8 cellular contexts compared by ENCODE assay signal in the genomic region with DNA sequence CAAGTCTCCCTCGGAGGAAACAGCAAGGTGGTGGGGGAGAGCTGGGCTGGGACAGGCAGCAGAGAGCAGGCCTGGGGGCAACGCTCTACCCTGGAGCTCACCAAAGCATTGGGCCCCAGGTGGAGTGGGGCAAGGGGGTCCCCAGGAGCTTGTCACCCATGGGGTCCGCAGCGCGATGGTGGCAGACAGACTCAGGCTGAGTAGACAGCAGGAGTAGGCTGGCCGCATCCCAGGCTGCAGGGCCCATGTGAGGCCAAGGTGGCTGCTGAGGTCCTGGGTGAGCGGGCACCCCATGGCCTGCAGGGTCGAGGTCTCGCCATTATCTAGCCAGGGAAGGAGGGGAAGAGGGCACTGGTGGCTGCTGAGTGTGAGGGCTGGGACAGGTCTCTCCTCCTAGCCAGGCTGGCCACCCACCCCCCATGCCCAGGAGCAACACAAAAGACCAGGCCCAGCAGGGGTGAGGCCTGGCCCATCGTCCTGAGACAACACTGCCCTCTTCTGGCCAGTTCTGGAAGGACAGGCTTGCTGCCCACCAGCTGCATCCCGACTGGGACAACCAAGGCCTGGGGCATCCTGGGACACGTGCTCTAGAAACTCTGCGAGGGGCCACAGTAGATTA. TPM values are rescaled to one million over a fixed set of nuclear protein-coding genes. Genes with fewer than 3 reads are reported as not detected.
DNase-seq lines count a peak whose midpoint lies in the region; ATAC-seq, FAIRE-seq and TF ChIP-seq lines count a peak whose summit lies in the region.

No MANE protein-coding gene starts in this region.

- TF ChIP-seq POLR2A in H1 (IDR thresholded peaks at IDR 0.05; ENCODE audit: control extremely low read depth in 1 of 2, low read depth in 2 of 2, low read length in 2 of 2) = no peak

- no peak overlapping the region for H3K23ac ChIP-seq in H1 (ENCODE audit: insufficient read length)

- FAIRE-seq in H1 (lab: Jason Lieb, UNC) = peak; percentile 74

- H2BK5ac ChIP-seq in H1 (ENCODE audit: low read depth, low read length) = peak overlapping the region; percentile 68; the same call in 1 of the 2 replicates

- H3K27ac ChIP-seq in H1 (ENCODE audit: low read depth, low read length) = 0 out of 2 replicates have a peak overlapping the region, but pooled peaks have one; percentile 1

- peak; percentile 90 to 95 for TF ChIP-seq RAD21 in H1 (IDR thresholded peaks at IDR 0.05 in 1 of 2, conservative IDR thresholded peaks at IDR 0.05 in 1 of 2; ENCODE audit: low read depth in 2 of 2, low read length in 2 of 2)

- no peak overlapping the region for H3K4ac ChIP-seq in H1 (replicated peaks; ENCODE audit: insufficient read length, low read depth, low read length)

- no peak overlapping the region for H3K4me2 ChIP-seq in H1 (ENCODE audit: insufficient read depth in 1 of 2, low read depth in 2 of 2, low read length in 2 of 2)

- H3K79me1 ChIP-seq in H1 (ENCODE audit: low read depth, low read length) = no peaks in the 10 kb centered on the region

- TF ChIP-seq CTCF in BJ (IDR thresholded peaks at IDR 0.05; ENCODE audit: insufficient read depth, low read depth, low read length) = peak; percentile 96
- TF ChIP-seq CTCF in H1 (IDR thresholded peaks at IDR 0.05; ENCODE audit: control extremely low read depth in 1 of 3, insufficient read depth in 1 of 3, low read depth in 1 of 3, low read length in 3 of 3) = peak; percentile 93 to 99 (median 95)
- peak; percentile 91 for TF ChIP-seq CTCF in mucosa of descending colon (IDR thresholded peaks at IDR 0.05)

- H3K23me2 ChIP-seq in H1 (ENCODE audit: low read depth, low read length) = no peaks in the 10 kb centered on the region

- CTCF ChIA-PET in BJ (lab: Yijun Ruan, JAX) = interaction anchor here (0.6 to 19.0 kb wide), 36 partner anchors 10 to 614 kb away, joined by 3 to 405 read pairs (median 4); partner anchors contain the start of gene SLC7A10
- CTCF ChIA-PET in H1 (lab: Charles Lee; ENCODE audit: partially characterized antibody) = interaction anchor here (0.5 to 24.5 kb wide), 36 partner anchors 9 to 371 kb away, joined by 3 to 426 read pairs (median 4); no protein-coding TSS in a partner anchor

- H3K18ac ChIP-seq in H1 (ENCODE audit: extremely low read depth, low read length) = peak overlapping the region; percentile 71; the same call in 1 of the 2 replicates

- H4K8ac ChIP-seq in H1 (ENCODE audit: extremely low read depth, insufficient read depth, low read length) = peak overlapping the region; percentile 89; the same call in 1 of the 2 replicates

- H3K56ac ChIP-seq in H1 (replicated peaks; ENCODE audit: insufficient read length, low read depth, low read length) = no peak overlapping the region

- no peak for TF ChIP-seq EP300 in H1 (IDR thresholded peaks at IDR 0.05; ENCODE audit: borderline replicate concordance in 1 of 2, low read depth in 2 of 2, low read length in 2 of 2)

- H3K79me2 ChIP-seq in H1 (ENCODE audit: control insufficient read depth in 1 of 2, insufficient read depth in 2 of 2, low read length in 2 of 2) = no peaks in the 10 kb centered on the region

- H4K91ac ChIP-seq in H1 (replicated peaks; ENCODE audit: insufficient read length, low read length) = no peak overlapping the region

- H2BK120ac ChIP-seq in H1 (replicated peaks; ENCODE audit: low read depth, low read length) = no peak overlapping the region

- H2BK12ac ChIP-seq in H1 (ENCODE audit: low read depth, low read length) = peak overlapping the region; percentile 56; the same call in 1 of the 2 replicates

- H2AFZ ChIP-seq in H1 (ENCODE audit: low read length) = no peak overlapping the region

- no peak overlapping the region for H3K9ac ChIP-seq in H1 (replicated peaks in 1 of 4; ENCODE audit: extremely low read depth in 1 of 4, low read depth in 3 of 4, low read length in 3 of 4)

- H4K5ac ChIP-seq in H1 (ENCODE audit: insufficient read length, low read depth, low read length) = no peak overlapping the region

- H3K9me3 ChIP-seq in H1 (ENCODE audit: insufficient read depth in 2 of 2, low read depth in 1 of 2, low read length in 1 of 2) = no peaks in the 10 kb centered on the region
- H3K9me3 ChIP-seq in mucosa of descending colon = no peaks in the 10 kb centered on the region

- H3K4me3 ChIP-seq in BJ (ENCODE audit: low read depth, low read length) (no peak overlapping the region), H1 (ENCODE audit: extremely low read depth in 1 of 4, insufficient read depth in 2 of 4, low read depth in 3 of 4, low read length in 4 of 4) (no peak overlapping the region), mucosa of descending colon (no peak overlapping the region)

- H2AK5ac ChIP-seq in H1 (ENCODE audit: low read depth, low read length) = no peak overlapping the region; the same call in 1 of the 2 replicates

- H3K14ac ChIP-seq in H1 (ENCODE audit: insufficient read length) = no peak overlapping the region

- ATAC-seq in mucosa of descending colon = peak; percentile 83
- no peak for ATAC-seq in GM19328 (IDR thresholded peaks at IDR 0.05; ENCODE audit: unreplicated experiment)

- H3K4me1 ChIP-seq in H1 (replicated peaks in 1 of 4; ENCODE audit: control insufficient read depth in 3 of 4, insufficient read depth in 4 of 4, low read length in 3 of 4) (peaks cover 0 to 6% (median 5%) of the 10 kb centered on the region in 4 experiments; a peak in 5 of 7 replicates), mucosa of descending colon (ENCODE audit: low read depth) (no peaks in the 10 kb centered on the region)

- peaks cover under 1 to 10% of the 10 kb centered on the region in 2 experiments for H4K20me1 ChIP-seq in H1 (replicated peaks in 1 of 2; ENCODE audit: control insufficient read depth in 1 of 2, insufficient read depth in 2 of 2, low read length in 2 of 2)

- H2BK15ac ChIP-seq in H1 (ENCODE audit: low read length) = 0 out of 2 replicates have a peak overlapping the region, but pooled peaks have one; percentile 46

- 57% methylated on average over 13 of the region's 13 CpGs; no CpG with 5 or more reads in 1 of the 2 experiments for WGBS in H1 (ENCODE audit: extremely low coverage in 1 of 2, insufficient coverage in 1 of 2, insufficient read length in 1 of 2, insufficient replicate concordance in 2 of 2, low coverage in 1 of 2, low lambda C conversion rate in 2 of 2, missing lambda C conversion rate in 1 of 2), 2 experiments

- H3K36me3 ChIP-seq in BJ (ENCODE audit: control insufficient read depth, insufficient read depth, low read length) (0 out of 2 replicates have a peak, but pooled peaks cover 2% of the 10 kb centered on the region), H1 (ENCODE audit: control insufficient read depth in 2 of 4, insufficient read depth in 4 of 4, low read length in 3 of 4) (no peaks in the 10 kb centered on the region), mucosa of descending colon (ENCODE audit: low read depth) (no peaks in the 10 kb centered on the region)

- intact Hi-C loops in mucosa of descending colon (cut with DNase I, micrococcal nuclease) = loop anchor here in 1 of 2 donors (5.0 kb wide), 1 partner anchor 164 kb away; no protein-coding TSS in a partner anchor

- DNase-seq in BJ (ENCODE audit: low read depth) (no peak), H4 (ENCODE audit: low spot score) (peak; percentile 59), NOMO-1 (lab: John Stamatoyannopoulos, UW; ENCODE audit: unreplicated experiment in 2 of 2) (peak; percentile 46 to 61), H1 (ENCODE audit: low read depth in 1 of 2, low spot score in 2 of 2) (peak; percentile 68 to 98), mucosa of descending colon (peak; percentile 69 to 89 (median 88))
- peak; percentile 14 to 62 for DNase-seq in activated CD8-positive, alpha-beta memory T cell treated with anti-CD3 and anti-CD28 coated beads for 1 hour (ENCODE audit: extremely low read depth in 1 of 2, low read depth in 1 of 2)
- DNase-seq in stimulated activated CD8-positive, alpha-beta memory T cell treated with anti-CD3 and anti-CD28 coated beads, Interleukin-7, amount 100 ng/mL, for 4 hours (ENCODE audit: low read depth in 2 of 2) = peak; percentile 40 to 41

- POLR2A ChIA-PET in BJ (lab: Charles Lee) (no interaction called here), H1 (lab: Charles Lee; ENCODE audit: partially characterized antibody) (interaction anchor here (1.8 to 2.0 kb wide), 2 partner anchors 103 to 165 kb away, joined by 4 to 6 read pairs; no protein-coding TSS in a partner anchor)

- H3K27me3 ChIP-seq in BJ (ENCODE audit: control insufficient read depth, insufficient read depth, low read length) (no peaks in the 10 kb centered on the region), H1 (replicated peaks in 1 of 4; ENCODE audit: control insufficient read depth in 3 of 4, extremely low read depth in 1 of 4, insufficient read depth in 3 of 4, low read length in 3 of 4) (no peaks in the 10 kb centered on the region)

- no peak overlapping the region for H2BK20ac ChIP-seq in H1 (ENCODE audit: low read length)

TF ChIP-seq in H1, 55 proteins besides CTCF, POLR2A, EP300 and RAD21 (continues in another document):
- TF ChIP-seq HDAC6 (IDR thresholded peaks at IDR 0.05; ENCODE audit: low read depth, low read length) (no peak), TAF1 (IDR thresholded peaks at IDR 0.05; ENCODE audit: low read depth, low read length) (no peak), TCF12 (IDR thresholded peaks at IDR 0.05; ENCODE audit: low read depth, low read length) (no peak), SIRT6 (IDR thresholded peaks at IDR 0.05; ENCODE audit: low read length) (no peak), BRCA1 (IDR thresholded peaks at IDR 0.05; ENCODE audit: low read depth, low read length) (no peak), RXRA (IDR thresholded peaks at IDR 0.05; ENCODE audit: insufficient read depth, low read depth, low read length) (no peak)
- TF ChIP-seq, protein P1, sequence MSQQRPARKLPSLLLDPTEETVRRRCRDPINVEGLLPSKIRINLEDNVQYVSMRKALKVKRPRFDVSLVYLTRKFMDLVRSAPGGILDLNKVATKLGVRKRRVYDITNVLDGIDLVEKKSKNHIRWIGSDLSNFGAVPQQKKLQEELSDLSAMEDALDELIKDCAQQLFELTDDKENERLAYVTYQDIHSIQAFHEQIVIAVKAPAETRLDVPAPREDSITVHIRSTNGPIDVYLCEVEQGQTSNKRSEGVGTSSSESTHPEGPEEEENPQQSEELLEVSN (IDR thresholded peaks at IDR 0.05) = no peak

RNA-seq across cellular contexts. Expression of gene CEBPG, which starts 33.1 kb away (rescaled TPM):
- polyA plus RNA-seq in BJ (2011; rRNA removed) (16.0 and 29.4 TPM in 2 replicates), H1 (2011; rRNA removed) (10.9 and 12.3 TPM in 2 replicates)
- polyA minus RNA-seq in BJ (2011; rRNA and poly(A)+ RNA removed) = 15.3 and 17.9 TPM in 2 replicates
- total RNA-seq in H4 (2014; rRNA removed; shearing (Covaris generic)) = 36.4 and 38.3 TPM in 2 replicates
- total RNA-seq in H1 (2021; fragmentation: NEBNext Ultra II Directional; extraction: Animal tissue kit (Norgen Biotek cat#: 25700)) = 32.7 and 35.4 TPM in 2 replicates
- polyA plus RNA-seq in H1 (2011; cell fraction: cytosol; rRNA removed) = 20.1 TPM
- 12.8 TPM for polyA plus RNA-seq in H1 (2011; cell fraction: nucleus; rRNA removed)
- 18.6 to 27.0 TPM (median 20.1 TPM) in 4 replicates for polyA plus RNA-seq in H1 (2012, experiment 1 of 2)
- polyA plus RNA-seq in H1 (2012, experiment 2 of 2) = 2.7 TPM
- polyA plus RNA-seq in H1 (2013, experiment 1 of 2) = 16.3 TPM
- 16.9 TPM for polyA plus RNA-seq in H1 (2013, experiment 2 of 2)
- polyA minus RNA-seq in H1 (2011; rRNA and poly(A)+ RNA removed) = 23.8 and 26.8 TPM in 2 replicates
- polyA minus RNA-seq in H1 (2011; cell fraction: cytosol; rRNA and poly(A)+ RNA removed) = 13.9 TPM
- 33.7 TPM for polyA minus RNA-seq in H1 (2011; cell fraction: nucleus; rRNA and poly(A)+ RNA removed)
- 10 to 100 TPM; 47.8 to 68.5 (median 58.2) TPM for total RNA-seq in mucosa of descending colon
